Comparison of ENCODE assay signal across 8 cellular contexts in the genomic region with DNA sequence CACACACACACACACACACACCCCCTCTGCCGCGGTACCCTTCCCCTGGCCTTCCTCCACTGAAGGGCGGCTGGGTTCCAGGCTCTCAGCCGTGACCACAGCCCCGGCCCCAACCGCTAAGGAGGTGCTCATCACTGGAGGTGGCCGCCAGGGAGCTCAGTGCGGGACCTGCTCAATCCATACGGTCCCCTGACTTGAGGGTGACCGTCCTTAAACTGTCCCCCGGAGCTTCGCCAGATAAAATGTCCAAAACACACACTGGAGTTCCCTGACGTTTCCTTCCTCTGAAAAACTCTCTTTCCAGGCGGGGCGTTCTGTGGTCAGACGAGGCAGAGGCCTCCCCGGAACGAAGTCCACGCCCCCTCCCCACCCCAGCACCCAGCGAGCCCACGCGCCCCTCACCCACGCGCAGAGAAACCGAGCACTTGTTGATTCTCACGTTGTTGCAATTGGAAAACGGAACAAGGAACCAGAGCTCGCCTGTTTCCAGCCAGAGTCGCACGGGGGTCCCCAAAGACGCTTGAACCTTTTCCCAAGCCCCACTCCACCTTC. TPM values are rescaled to one million over a fixed set of nuclear protein-coding genes. Genes with fewer than 3 reads are reported as not detected.
DNase-seq lines count a peak whose midpoint lies in the region; ATAC-seq and TF ChIP-seq lines count a peak whose summit lies in the region.

No MANE protein-coding gene starts in this region.

- no peaks in the 10 kb centered on the region for H3K9me3 ChIP-seq in SK-N-MC (ENCODE audit: low read depth, low read length)

- no peaks in the 10 kb centered on the region for H3K27me3 ChIP-seq in layer of hippocampus (ENCODE audit: control insufficient read depth, insufficient read depth, low read length)

- no peak for TF ChIP-seq CTCF in MCF 10A (IDR thresholded peaks at IDR 0.05; ENCODE audit: unreplicated experiment)

- no peaks in the 10 kb centered on the region for H3K27me3 Mint-ChIP-seq in MCF 10A (ENCODE audit: insufficient read depth, unreplicated experiment)

- H3K9ac ChIP-seq in SK-N-MC (ENCODE audit: insufficient read length): no peak overlapping the region

- CTCF ChIA-PET in MCF 10A (lab: Yijun Ruan, JAX): interaction anchor here (0.9 to 1.5 kb wide), 4 partner anchors 64 to 466 kb away, joined by 3 read pairs; no protein-coding TSS in a partner anchor

- H3K36me3 Mint-ChIP-seq in MCF 10A (ENCODE audit: insufficient read depth, unreplicated experiment): no peaks in the 10 kb centered on the region

- peak; percentile 48 for DNase-seq in NOMO-1 treated with DMSO at 0.1 percent for 48 hours (lab: John Stamatoyannopoulos, UW; ENCODE audit: unreplicated experiment)
- no peak for DNase-seq in NOMO-1 treated with dmso at 0.1 percent for 144 hours (lab: John Stamatoyannopoulos, UW; ENCODE audit: unreplicated experiment)
- no peak for DNase-seq in SK-N-MC (ENCODE audit: low read depth, low spot score)
- peak; percentile 49 for DNase-seq in MCF 10A (ENCODE audit: unreplicated experiment)
- peak; percentile 63 for DNase-seq in stimulated activated CD4-positive, alpha-beta T cell treated with anti-CD3 and anti-CD28 coated beads, Interleukin-4, amount 100 ng/mL, for 1 hour
- no peak for DNase-seq in pons (ENCODE audit: low spot score)

- H3K4me3 Mint-ChIP-seq in MCF 10A (ENCODE audit: unreplicated experiment): peak overlapping the region; percentile 82

- intact Hi-C loops in MCF 10A (cut with micrococcal nuclease): loop anchor here (5.0 kb wide), 1 partner anchor 129 kb away; no protein-coding TSS in a partner anchor

- peak overlapping the region; percentile 79 for H3K27ac Mint-ChIP-seq in MCF 10A (ENCODE audit: low read depth, unreplicated experiment)

- no peaks in the 10 kb centered on the region for H3K9me3 Mint-ChIP-seq in MCF 10A (ENCODE audit: unreplicated experiment)

- no peaks in the 10 kb centered on the region for H3K36me3 ChIP-seq in SK-N-MC (ENCODE audit: insufficient read depth, low read length)

- H3K4me3 ChIP-seq in SK-N-MC: peak overlapping the region; percentile 36

- POLR2A ChIA-PET in MCF 10A (lab: Yijun Ruan, JAX): interaction anchor here (0.7 to 4.5 kb wide), 14 partner anchors 10 to 378 kb away, joined by 3 to 68 read pairs (median 7); no protein-coding TSS in a partner anchor

- H3K4me1 Mint-ChIP-seq in MCF 10A (ENCODE audit: insufficient read depth, unreplicated experiment): peaks cover 29% of the 10 kb centered on the region

- no peak overlapping the region for H3K27ac ChIP-seq in SK-N-MC
- H3K27ac ChIP-seq in layer of hippocampus (ENCODE audit: low read depth, low read length): peak overlapping the region; percentile 77

- no peak for ATAC-seq in GM19463 (IDR thresholded peaks at IDR 0.05; ENCODE audit: unreplicated experiment)

- BruUV-seq in MCF 10A (replicated peaks; lab: Mats Ljungman, UMichigan): no TSS peak

RNA-seq across cellular contexts. Expression of a gene that starts 1.4 kb away (rescaled TPM):
- total RNA-seq in MCF 10A (2022): 31.6 and 31.7 TPM in 2 replicates

Comparison
In these comparisons a context has a peak if more than half of its experiments do, and no peak if none do; other contexts are left out.
1. DNase-seq: peak in NOMO-1 treated with DMSO at 0.1 percent for 48 hours (single experiment), MCF 10A (single experiment) and stimulated activated CD4-positive, alpha-beta T cell treated with anti-CD3 and anti-CD28 coated beads, Interleukin-4, amount 100 ng/mL, for 1 hour (single experiment); none in NOMO-1 treated with dmso at 0.1 percent for 144 hours (single experiment), SK-N-MC (single experiment) and pons (single experiment).